8 cellular contexts compared by ENCODE assay signal in genomic region chr11:73141309-73142127, GRCh38. TPM values are rescaled to one million over a fixed set of nuclear protein-coding genes. Genes with fewer than 3 reads are reported as not detected.
DNase-seq lines count a peak whose midpoint lies in the region; ATAC-seq and TF ChIP-seq lines count a peak whose summit lies in the region.

No MANE protein-coding gene starts in this region.

- peaks cover 51% of the 10 kb centered on the region for H3K4me1 Mint-ChIP-seq in activated T-cell treated with anti-CD3 and anti-CD28 coated beads, Interleukin-2, amount 50 U/mL, for 4 hours (ENCODE audit: low read depth)
- peaks cover 42 to 75% (median 71%) of the 10 kb centered on the region in 3 donors for H3K4me1 Mint-ChIP-seq in naive B cell
- peaks cover 63% of the 10 kb centered on the region for H3K4me1 Mint-ChIP-seq in stimulated activated naive CD8-positive, alpha-beta T cell treated with anti-CD3 and anti-CD28 coated beads, Interleukin-15, Interleukin-2, amounts not matched to agents 100 ng/mL and 50 ng/mL, for 24 hours (ENCODE audit: low read depth)

- peaks cover 6% of the 10 kb centered on the region for H3K36me3 Mint-ChIP-seq in activated T-cell treated with anti-CD3 and anti-CD28 coated beads, Interleukin-2, amount 50 U/mL, for 4 hours (ENCODE audit: insufficient read depth)
- H3K36me3 Mint-ChIP-seq in naive B cell = peaks cover 15 to 19% of the 10 kb centered on the region in 2 donors
- H3K36me3 Mint-ChIP-seq in stimulated activated naive CD8-positive, alpha-beta T cell treated with anti-CD3 and anti-CD28 coated beads, Interleukin-15, Interleukin-2, amounts not matched to agents 100 ng/mL and 50 ng/mL, for 24 hours (ENCODE audit: low read depth) = peaks cover 19% of the 10 kb centered on the region

- H3K36me3 ChIP-seq in esophagus squamous epithelium = no peaks in the 10 kb centered on the region

- no peaks in the 10 kb centered on the region for H3K27me3 Mint-ChIP-seq in activated T-cell treated with anti-CD3 and anti-CD28 coated beads, Interleukin-2, amount 50 U/mL, for 4 hours (ENCODE audit: low read depth)
- H3K27me3 Mint-ChIP-seq in naive B cell = no peaks in the 10 kb centered on the region
- no peaks in the 10 kb centered on the region for H3K27me3 Mint-ChIP-seq in stimulated activated naive CD8-positive, alpha-beta T cell treated with anti-CD3 and anti-CD28 coated beads, Interleukin-15, Interleukin-2, amounts not matched to agents 100 ng/mL and 50 ng/mL, for 24 hours

- TF ChIP-seq CTCF in GM13976 (IDR thresholded peaks at IDR 0.05; ENCODE audit: borderline replicate concordance, control extremely low read depth, extremely low read depth, insufficient read depth, missing control alignments) (peak; percentile 2), esophagus squamous epithelium (IDR thresholded peaks at IDR 0.05) (no peak)

- 0 to 2% methylated on average over 11 to 22 of the region's 71 CpGs for WGBS in esophagus squamous epithelium, 2 donors

- TF ChIP-seq POLR2A in esophagus squamous epithelium (IDR thresholded peaks at IDR 0.05) = peak in 1 of 4 donors; percentile 41

- peak; percentile 28 for ATAC-seq in HG03025 (IDR thresholded peaks at IDR 0.05; ENCODE audit: low FRiP score, unreplicated experiment)
- peak; percentile 33 to 39 for ATAC-seq in activated T-cell treated with anti-CD3 and anti-CD28 coated beads, Interleukin-2, amount 50 U/mL, for 4 hours
- ATAC-seq in naive B cell (ENCODE audit: low read depth in 2 of 2) = peak; percentile 24 to 27

- intact Hi-C loops in esophagus squamous epithelium (cut with DNase I) = no loop called here

- H3K27ac Mint-ChIP-seq in naive B cell = peak overlapping the region; percentile 96 to 99 (median 98)
- peak overlapping the region; percentile 95 for H3K27ac Mint-ChIP-seq in stimulated activated naive CD8-positive, alpha-beta T cell treated with anti-CD3 and anti-CD28 coated beads, Interleukin-15, Interleukin-2, amounts not matched to agents 100 ng/mL and 50 ng/mL, for 24 hours

- H3K4me3 Mint-ChIP-seq in activated T-cell treated with anti-CD3 and anti-CD28 coated beads, Interleukin-2, amount 50 U/mL, for 4 hours = peak overlapping the region; percentile 99
- peak overlapping the region; percentile 97 to 100 (median 98) for H3K4me3 Mint-ChIP-seq in naive B cell
- peak overlapping the region; percentile 97 for H3K4me3 Mint-ChIP-seq in stimulated activated naive CD8-positive, alpha-beta T cell treated with anti-CD3 and anti-CD28 coated beads, Interleukin-15, Interleukin-2, amounts not matched to agents 100 ng/mL and 50 ng/mL, for 24 hours

- H3K4me1 ChIP-seq in esophagus squamous epithelium = peaks cover 6 to 62% (median 14%) of the 10 kb centered on the region in 3 donors

- H3K27me3 ChIP-seq in esophagus squamous epithelium = no peaks in the 10 kb centered on the region

- H3K9me3 Mint-ChIP-seq in activated T-cell treated with anti-CD3 and anti-CD28 coated beads, Interleukin-2, amount 50 U/mL, for 4 hours = no peaks in the 10 kb centered on the region
- H3K9me3 Mint-ChIP-seq in naive B cell = no peaks in the 10 kb centered on the region
- H3K9me3 Mint-ChIP-seq in stimulated activated naive CD8-positive, alpha-beta T cell treated with anti-CD3 and anti-CD28 coated beads, Interleukin-15, Interleukin-2, amounts not matched to agents 100 ng/mL and 50 ng/mL, for 24 hours = no peaks in the 10 kb centered on the region

- peak overlapping the region; percentile 61 to 98 (median 90) for H3K4me3 ChIP-seq in esophagus squamous epithelium

- H3K9me3 ChIP-seq in esophagus squamous epithelium = no peaks in the 10 kb centered on the region

- peak overlapping the region; percentile 90 to 99 (median 94) for H3K27ac ChIP-seq in esophagus squamous epithelium

- in situ Hi-C loops in GM13976 (cut with MboI; ENCODE audit: low sequenced_read_pairs, unreplicated experiment) = no loop called here

- DNase-seq in A172 (ENCODE audit: low spot score) (peak; percentile 42), GM13976 (ENCODE audit: low spot score) (peak; percentile 79), NCI-H774 (lab: John Stamatoyannopoulos, UW) (peak; percentile 26), esophagus squamous epithelium (lab: John Stamatoyannopoulos, UW) (no peak), naive B cell (peak; percentile 72)
- peak; percentile 49 for DNase-seq in activated T-cell treated with anti-CD3 and anti-CD28 coated beads, Interleukin-2, amount 50 U/mL, for 4 hours

RNA-seq across cellular contexts. Expression of gene FCHSD2, which starts 0.6 kb away (rescaled TPM):
- total RNA-seq in A172 (2014; rRNA removed; shearing (Covaris generic)) = 6.3 and 8.7 TPM in 2 replicates
- 10 to 100 TPM; 16.3 to 25.0 (median 20.3) TPM for total RNA-seq in activated T-cell treated with anti-CD3 and anti-CD28 coated beads, Interleukin-2, amount 50 U/mL, for 4 hours
- total RNA-seq in esophagus squamous epithelium = 10 to 100 TPM in 1 of 4 donors, 1 to 10 TPM in 3; 4.1 to 12.8 (median 6.8) TPM
- polyA plus RNA-seq in naive B cell (ENCODE audit: low read depth in 6 of 6) = 100 to 1,000 TPM in 3 of 6 donors, 10 to 100 TPM in 3; 43.0 to 134 (median 104) TPM
